17 cellular contexts compared by ENCODE assay signal in the genomic region with DNA sequence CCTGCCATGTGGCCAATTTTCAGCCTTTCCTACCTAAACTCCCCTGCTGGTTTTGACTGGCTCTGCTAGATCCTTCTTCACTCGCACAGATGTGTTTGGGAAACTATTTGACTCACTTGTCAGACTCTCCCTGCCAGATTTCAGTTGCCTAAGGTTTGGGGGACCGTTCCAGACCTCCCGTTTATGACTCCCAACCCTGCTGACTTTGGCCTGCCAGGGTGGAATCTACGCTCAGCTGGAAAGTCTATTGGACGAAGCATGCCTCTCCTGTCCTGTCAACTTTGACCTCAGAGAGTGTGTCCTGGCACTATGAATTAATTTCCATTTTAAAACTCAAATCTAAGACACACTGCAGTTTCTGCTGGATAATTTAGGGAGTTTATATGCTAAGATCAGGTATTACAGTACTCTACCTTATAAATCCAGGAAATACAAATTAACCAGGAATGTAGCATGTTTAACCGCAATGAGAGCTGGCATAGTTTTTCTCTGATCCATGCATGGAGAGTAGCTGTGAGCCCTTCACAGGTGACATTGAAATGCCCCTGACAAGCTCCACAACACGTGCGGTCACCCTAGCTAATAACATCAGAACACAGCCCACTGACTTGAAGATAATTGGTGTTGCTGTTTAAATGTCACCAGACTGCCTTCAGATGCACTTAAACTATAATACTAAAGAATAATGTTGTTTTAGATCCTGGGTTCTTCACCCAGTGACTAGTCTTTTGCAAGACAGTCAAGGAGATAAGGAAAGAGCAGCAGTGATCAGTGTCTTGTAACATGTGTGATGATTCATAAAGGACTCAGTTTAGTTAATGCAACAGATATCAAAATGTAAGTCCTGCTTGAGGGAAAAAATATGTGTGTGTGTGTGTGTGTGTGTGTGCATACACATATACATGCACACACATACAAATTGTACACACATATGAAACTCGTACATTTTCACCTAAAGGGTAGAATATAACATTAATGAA.
A peak's percentile ranks its signal among the peaks of the same experiment; 100 is the strongest.
DNase-seq lines count a peak whose midpoint lies in the region; ATAC-seq and TF ChIP-seq lines count a peak whose summit lies in the region.
"Had no signal": no experiment of that assay in that cellular context is flagged by ENCODE, and none has a peak within 500 bp of the region (broad histone marks: within the 10 kb centered on the region; RNA-seq: fewer than 3 reads in every experiment).

No MANE protein-coding gene starts in this region.

- no peaks in the 10 kb centered on the region for H3K36me3 Mint-ChIP-seq in neural crest cell (ENCODE audit: low read depth)
- no peaks in the 10 kb centered on the region for H3K36me3 Mint-ChIP-seq in natural killer cell treated with Interleukin-12 subunit alpha and Interleukin-12 subunit beta and Interleukin-15 and Interleukin-18, amount 100 ng/mL, for 72 hours
- H3K36me3 Mint-ChIP-seq: CD8-positive, alpha-beta T cell had no signal

- ATAC-seq in natural killer cell treated with Interleukin-12 subunit alpha and Interleukin-12 subunit beta and Interleukin-15 and Interleukin-18, amount 100 ng/mL, for 72 hours: no peak
- ATAC-seq: CD8-positive, alpha-beta T cell had no signal

- H3K4me1 Mint-ChIP-seq in neural crest cell: peaks cover 5% of the 10 kb centered on the region
- H3K4me1 Mint-ChIP-seq in natural killer cell treated with Interleukin-12 subunit alpha and Interleukin-12 subunit beta and Interleukin-15 and Interleukin-18, amount 100 ng/mL, for 72 hours (ENCODE audit: low read depth in 2 of 2): no peaks in the 10 kb centered on the region

- peak overlapping the region; percentile 48 for H3K27ac Mint-ChIP-seq in neural crest cell (ENCODE audit: unreplicated experiment)
- H3K27ac Mint-ChIP-seq in natural killer cell treated with Interleukin-12 subunit alpha and Interleukin-12 subunit beta and Interleukin-15 and Interleukin-18, amount 100 ng/mL, for 72 hours: no peak overlapping the region
- H3K27ac Mint-ChIP-seq: CD8-positive, alpha-beta T cell had no signal

- no peaks in the 10 kb centered on the region for H3K27me3 Mint-ChIP-seq in neural crest cell (ENCODE audit: low read depth)
- peaks cover 17 to 20% of the 10 kb centered on the region in 2 donors for H3K27me3 Mint-ChIP-seq in natural killer cell treated with Interleukin-12 subunit alpha and Interleukin-12 subunit beta and Interleukin-15 and Interleukin-18, amount 100 ng/mL, for 72 hours

- H3K9me3 Mint-ChIP-seq in neural crest cell: no peaks in the 10 kb centered on the region
- no peaks in the 10 kb centered on the region for H3K9me3 Mint-ChIP-seq in natural killer cell treated with Interleukin-12 subunit alpha and Interleukin-12 subunit beta and Interleukin-15 and Interleukin-18, amount 100 ng/mL, for 72 hours
- H3K9me3 Mint-ChIP-seq: CD8-positive, alpha-beta T cell had no signal

- no peak overlapping the region for H3K4me3 Mint-ChIP-seq in neural crest cell
- H3K4me3 Mint-ChIP-seq in natural killer cell treated with Interleukin-12 subunit alpha and Interleukin-12 subunit beta and Interleukin-15 and Interleukin-18, amount 100 ng/mL, for 72 hours: no peak overlapping the region
- H3K4me3 Mint-ChIP-seq: CD8-positive, alpha-beta T cell had no signal

- DNase-seq in amniotic epithelial cell (ENCODE audit: low read depth) (peak; percentile 61), fibroblast of villous mesenchyme (ENCODE audit: low read depth) (peak; percentile 53), neural crest cell (ENCODE audit: low read depth, low spot score) (no peak), hippocampal formation (lab: John Stamatoyannopoulos, UW) (no peak), NCI-H1694 treated with DMSO at 0.1 percent for 48 hours (lab: John Stamatoyannopoulos, UW) (no peak)
- no peak for DNase-seq in natural killer cell treated with Interleukin-12 subunit alpha and Interleukin-12 subunit beta and Interleukin-15 and Interleukin-18, amount 100 ng/mL, for 72 hours (ENCODE audit: low spot score)
- no peak for DNase-seq in activated CD4-positive, alpha-beta T cell treated with anti-CD3 and anti-CD28 coated beads for 4 hours
- DNase-seq: Calu3; CD8-positive, alpha-beta T cell; KBM-7; NCI-H1105 treated with DMSO at 0.1 percent for 48 hours; NCI-H1694; NCI-H2227 treated with DMSO at 0.1 percent for 48 hours; NCI-H510A treated with DMSO at 0.1 percent for 48 hours; NCI-H774; Right ventricle myocardium superior had no signal

- TF ChIP-seq CTCF in fibroblast of villous mesenchyme (IDR thresholded peaks at IDR 0.05; ENCODE audit: insufficient read depth, low read depth, low read length) (no peak), neural crest cell (conservative IDR thresholded peaks at IDR 0.05) (no peak)

- no peak overlapping the region for H3K4me3 ChIP-seq in fibroblast of villous mesenchyme (ENCODE audit: low read depth, low read length)
- H3K4me3 ChIP-seq: BLaER1 treated with 17β-estradiol and CSF1 and Interleukin-3, amounts not matched to agents 10 nM and 100 nM had no signal

Comparison
In these comparisons a context has a peak if more than half of its experiments do, and no peak if none do; other contexts are left out.
1. DNase-seq: peak in amniotic epithelial cell (single experiment) and fibroblast of villous mesenchyme (single experiment); none in neural crest cell (single experiment), hippocampal formation (0 of 2), NCI-H1694 treated with DMSO at 0.1 percent for 48 hours (single experiment), natural killer cell treated with Interleukin-12 subunit alpha and Interleukin-12 subunit beta and Interleukin-15 and Interleukin-18, amount 100 ng/mL, for 72 hours (single experiment) and activated CD4-positive, alpha-beta T cell treated with anti-CD3 and anti-CD28 coated beads for 4 hours (0 of 2).